20 cellular contexts compared by ENCODE assay signal in genomic region chr12:101695698-101696097, GRCh38. TPM values are rescaled to one million over a fixed set of nuclear protein-coding genes. Genes with fewer than 3 reads are reported as not detected.
DNase-seq lines count a peak whose midpoint lies in the region; ATAC-seq and TF ChIP-seq lines count a peak whose summit lies in the region.
"Had no signal": no experiment of that assay in that cellular context is flagged by ENCODE, and none has a peak within 500 bp of the region (broad histone marks: within the 10 kb centered on the region; RNA-seq: fewer than 3 reads in every experiment).

No MANE protein-coding gene starts in this region.

- no peak overlapping the region for H3K27ac Mint-ChIP-seq in neural progenitor cell
- H3K27ac Mint-ChIP-seq: GM23338; T-helper 2 cell treated with Interferon-gamma antibody and Interleukin-4, amounts not matched to agents 5 μg/mL and 100 μg/mL, for 36 hours had no signal

- peaks cover 16% of the 10 kb centered on the region for H3K4me1 Mint-ChIP-seq in neural progenitor cell

- intact Hi-C loops in PC-3 (cut with micrococcal nuclease) = loop anchor here (5.0 kb wide), 1 partner anchor 137 kb away; the partner anchor contains the start of gene GNPTAB

- H3K27me3 Mint-ChIP-seq in neural progenitor cell (ENCODE audit: insufficient read depth, low read depth) = peaks cover 10% of the 10 kb centered on the region

- H3K79me2 ChIP-seq in PC-3 (ENCODE audit: low read length) (peaks cover 23% of the 10 kb centered on the region), neural progenitor cell (ENCODE audit: low read depth) (no peaks in the 10 kb centered on the region)

- H3K9me3 Mint-ChIP-seq in neural progenitor cell = no peaks in the 10 kb centered on the region
- H3K9me3 Mint-ChIP-seq: GM23338; T-helper 2 cell treated with Interferon-gamma antibody and Interleukin-4, amounts not matched to agents 5 μg/mL and 100 μg/mL, for 36 hours had no signal

- no peaks in the 10 kb centered on the region for H3K27me3 ChIP-seq in PC-3 (ENCODE audit: low read length)
- peaks cover 42% of the 10 kb centered on the region for H3K27me3 ChIP-seq in neural progenitor cell
- H3K27me3 ChIP-seq: BLaER1, cardiac muscle cell had no signal

- POLR2A ChIA-PET in PC-3 (lab: Charles Lee; ENCODE audit: unreplicated experiment) = no interaction called here

- no peak for ATAC-seq in PC-3
- ATAC-seq: GM23338, Panc1 had no signal

- CTCF ChIA-PET in PC-3 (lab: Charles Lee) = no interaction called here

- H3K9me3 ChIP-seq in PC-3 (ENCODE audit: low read length) (no peaks in the 10 kb centered on the region), neural progenitor cell (ENCODE audit: low read depth) (no peaks in the 10 kb centered on the region)
- H3K9me3 ChIP-seq: BLaER1, prostate gland had no signal

- TF ChIP-seq CTCF in PC-3 (conservative IDR thresholded peaks at IDR 0.05; ENCODE audit: low read depth, low read length) (no peak), neural progenitor cell (IDR thresholded peaks at IDR 0.05) (no peak)

- H3K4me3 ChIP-seq in PC-3 (ENCODE audit: low read length) (no peak overlapping the region), neural progenitor cell (no peak overlapping the region)
- H3K4me3 ChIP-seq: BLaER1, cardiac muscle cell had no signal

- H4K20me1 ChIP-seq in PC-3 (ENCODE audit: low read length) (no peaks in the 10 kb centered on the region), neural progenitor cell (ENCODE audit: low read depth) (no peaks in the 10 kb centered on the region)

- DNase-seq in EL = peak; percentile 13
- DNase-seq in PC-3 = peak; percentile 53
- DNase-seq in neural progenitor cell (ENCODE audit: low spot score) = no peak
- no peak for DNase-seq in DMS79 treated with DMSO at 0.1 percent for 48 hours (lab: John Stamatoyannopoulos, UW)
- DNase-seq in SHP77 treated with DMSO at 0.1 percent for 48 hours (lab: John Stamatoyannopoulos, UW) = no peak
- DNase-seq in NCI-H1092 treated with DMSO at 0.1 percent for 48 hours (lab: John Stamatoyannopoulos, UW) = no peak
- DNase-seq in stimulated activated CD4-positive, alpha-beta T cell treated with anti-CD3 and anti-CD28 coated beads, Interleukin-15, amount 100 ng/mL, for 24 hours = no peak
- DNase-seq: activated CD4-positive, alpha-beta T cell treated with anti-CD3 and anti-CD28 coated beads, Interleukin-2, amount 50 U/mL, for 4 hours; activated effector memory CD4-positive, alpha-beta T cell treated with anti-CD3 and anti-CD28 coated beads, Interleukin-2, amount 50 U/mL, for 16 hours; NCI-H1048; stimulated activated CD4-positive, alpha-beta T cell treated with anti-CD3 and anti-CD28 coated beads, Interleukin-2, amount 100 ng/mL, for 48 hours; stimulated activated naive CD4-positive, alpha-beta T cell had no signal

- no peak overlapping the region for H2AFZ ChIP-seq in PC-3 (ENCODE audit: low read length)
- H2AFZ ChIP-seq in neural progenitor cell (replicated peaks) = no peak overlapping the region

- no TSS peak for BruUV-seq in PC-3 (replicated peaks; lab: Mats Ljungman, UMichigan)

- H3K36me3 Mint-ChIP-seq in neural progenitor cell = no peaks in the 10 kb centered on the region

- H3K9me2 ChIP-seq in PC-3 (replicated peaks; ENCODE audit: low read length) = no peaks in the 10 kb centered on the region

- H3F3A ChIP-seq in PC-3 (ENCODE audit: low read length, unreplicated experiment) = no peaks in the 10 kb centered on the region
- no peaks in the 10 kb centered on the region for H3F3A ChIP-seq in neural progenitor cell (ENCODE audit: low read depth)

- H3K4me2 ChIP-seq in PC-3 (ENCODE audit: low read length) (no peak overlapping the region), neural progenitor cell (no peak overlapping the region)

- H3K36me3 ChIP-seq in PC-3 (ENCODE audit: low read depth, low read length) = no peaks in the 10 kb centered on the region
- H3K36me3 ChIP-seq in neural progenitor cell = no peaks in the 10 kb centered on the region
- H3K36me3 ChIP-seq: BLaER1, cardiac muscle cell, prostate gland had no signal

- no peak overlapping the region for H3K27ac ChIP-seq in PC-3 (ENCODE audit: low read length)
- H3K27ac ChIP-seq in cingulate gyrus (ENCODE audit: low read depth, low read length) = peak overlapping the region; percentile 83
- H3K27ac ChIP-seq in neural progenitor cell = no peak overlapping the region
- H3K27ac ChIP-seq: BLaER1, cardiac muscle cell had no signal

- peak overlapping the region; percentile 8 for H3K4me3 Mint-ChIP-seq in neural progenitor cell

- peaks cover 12% of the 10 kb centered on the region for H3K4me1 ChIP-seq in PC-3 (ENCODE audit: insufficient read depth, low read length)
- H3K4me1 ChIP-seq in neural progenitor cell = no peaks in the 10 kb centered on the region
- H3K4me1 ChIP-seq: prostate gland had no signal

- H3K9ac ChIP-seq in PC-3 (ENCODE audit: low read length) (no peak overlapping the region), neural progenitor cell (no peak overlapping the region)
- H3K9ac ChIP-seq: BLaER1 had no signal

RNA-seq across cellular contexts. Expression of gene CHPT1, which starts 1.7 kb away (rescaled TPM):
- total RNA-seq in PC-3 (2014; rRNA removed) (55.3 and 56.2 TPM in 2 replicates), neural progenitor cell (ENCODE audit: low replicate concordance) (6.5 and 12.7 TPM in 2 replicates)

RNA-seq across cellular contexts. Expression of gene SYCP3, which starts 43.6 kb away (rescaled TPM):
- not detected in 2 replicates for total RNA-seq in PC-3 (2014; rRNA removed)
- 0.03 and 0.04 TPM in 2 replicates for total RNA-seq in neural progenitor cell (ENCODE audit: low replicate concordance)
- total RNA-seq: cardiac muscle cell, NCI-H460 had no signal

Comparison
In these comparisons a context has a peak if more than half of its experiments do, and no peak if none do; other contexts are left out.
1. DNase-seq: peak in EL (single experiment) and PC-3 (single experiment); none in neural progenitor cell (single experiment), DMS79 treated with DMSO at 0.1 percent for 48 hours (single experiment), SHP77 treated with DMSO at 0.1 percent for 48 hours (single experiment), NCI-H1092 treated with DMSO at 0.1 percent for 48 hours (single experiment) and stimulated activated CD4-positive, alpha-beta T cell treated with anti-CD3 and anti-CD28 coated beads, Interleukin-15, amount 100 ng/mL, for 24 hours (single experiment).